In genomic region chr2:139080244-139080643, GRCh38 we compare ENCODE assay signal across 26 cellular contexts.
DNase-seq lines count a peak whose midpoint lies in the region; ATAC-seq lines count a peak whose summit lies in the region.
"Had no signal": no experiment of that assay in that cellular context is flagged by ENCODE, and none has a peak within 500 bp of the region (broad histone marks: within the 10 kb centered on the region; RNA-seq: fewer than 3 reads in every experiment).

No MANE protein-coding gene starts in this region.

- H3K36me3 Mint-ChIP-seq in activated CD4-positive, alpha-beta memory T cell treated with anti-CD3 and anti-CD28 coated beads for 36 hours: no peaks in the 10 kb centered on the region
- H3K36me3 Mint-ChIP-seq: CD8-positive, alpha-beta memory T cell had no signal

- H3K4me1 Mint-ChIP-seq in activated CD4-positive, alpha-beta memory T cell treated with anti-CD3 and anti-CD28 coated beads for 36 hours (ENCODE audit: low read depth): no peaks in the 10 kb centered on the region
- H3K4me1 Mint-ChIP-seq: B cell; CD8-positive, alpha-beta memory T cell had no signal

- H3K4me3 Mint-ChIP-seq in activated CD4-positive, alpha-beta memory T cell treated with anti-CD3 and anti-CD28 coated beads for 36 hours: no peak overlapping the region
- H3K4me3 Mint-ChIP-seq: B cell; CD8-positive, alpha-beta memory T cell; H9 had no signal

- DNase-seq in NCI-H226: peak; percentile 30
- peak; percentile 1 for DNase-seq in astrocyte of the hippocampus (ENCODE audit: low read depth, low spot score)
- peak; percentile 34 for DNase-seq in inferior parietal cortex (ENCODE audit: extremely low spot score)
- peak; percentile 28 for DNase-seq in stromal cell of bone marrow (ENCODE audit: low read depth)
- DNase-seq in activated CD4-positive, alpha-beta memory T cell treated with anti-CD3 and anti-CD28 coated beads for 36 hours: no peak
- no peak for DNase-seq in NCI-H748 treated with DMSO at 0.1 percent for 48 hours (lab: John Stamatoyannopoulos, UW)
- DNase-seq: CD8-positive, alpha-beta memory T cell; DMS 273 treated with DMSO at 0.1 percent for 48 hours; DMS79; EL; GDM1; GM23248; H9; IMR-90; KG1; NCI-H1048; NCI-H1417; NCI-H1694; NCI-H2029 treated with DMSO at 0.1 percent for 48 hours; NCI-H526 treated with DMSO at 0.1 percent for 48 hours; SJCRH30 had no signal

- CTCF ChIA-PET in activated CD4-positive, alpha-beta memory T cell treated with anti-CD3 and anti-CD28 coated beads for 36 hours (lab: Charles Lee): no interaction called here

- no peak for ATAC-seq in GM21717 (IDR thresholded peaks at IDR 0.05; ENCODE audit: unreplicated experiment)
- no peak for ATAC-seq in HG03045 (IDR thresholded peaks at IDR 0.05; ENCODE audit: unreplicated experiment)
- ATAC-seq: Right ventricle myocardium inferior, SK-N-SH treated with all-trans-retinoic acid at 6 μM for 48 hours had no signal

- no peaks in the 10 kb centered on the region for H3K27me3 Mint-ChIP-seq in activated CD4-positive, alpha-beta memory T cell treated with anti-CD3 and anti-CD28 coated beads for 36 hours
- H3K27me3 Mint-ChIP-seq: B cell; CD8-positive, alpha-beta memory T cell had no signal

- POLR2A ChIA-PET in activated CD4-positive, alpha-beta memory T cell treated with anti-CD3 and anti-CD28 coated beads for 36 hours (lab: Charles Lee): no interaction called here

- intact Hi-C loops in activated CD4-positive, alpha-beta memory T cell treated with anti-CD3 and anti-CD28 coated beads for 36 hours (cut with micrococcal nuclease): no loop called here

- peaks cover 11% of the 10 kb centered on the region for H3K9me3 Mint-ChIP-seq in activated CD4-positive, alpha-beta memory T cell treated with anti-CD3 and anti-CD28 coated beads for 36 hours
- H3K9me3 Mint-ChIP-seq: H9 had no signal

- no peak overlapping the region for H3K27ac Mint-ChIP-seq in activated CD4-positive, alpha-beta memory T cell treated with anti-CD3 and anti-CD28 coated beads for 36 hours
- H3K27ac Mint-ChIP-seq: B cell; CD8-positive, alpha-beta memory T cell; H9 had no signal

Comparison
In these comparisons a context has a peak if more than half of its experiments do, and no peak if none do; other contexts are left out.
1. DNase-seq: peak in NCI-H226 (single experiment), astrocyte of the hippocampus (single experiment), inferior parietal cortex (single experiment) and stromal cell of bone marrow (single experiment); none in activated CD4-positive, alpha-beta memory T cell treated with anti-CD3 and anti-CD28 coated beads for 36 hours (single experiment) and NCI-H748 treated with DMSO at 0.1 percent for 48 hours (single experiment).